ENCODE assay signal across 29 cellular contexts in genomic region chr1:91075233-91076135, GRCh38. TPM values are rescaled to one million over a fixed set of nuclear protein-coding genes. Genes with fewer than 3 reads are reported as not detected.
DNase-seq lines count a peak whose midpoint lies in the region; ATAC-seq, FAIRE-seq and TF ChIP-seq lines count a peak whose summit lies in the region.
"Had no signal": no experiment of that assay in that cellular context is flagged by ENCODE, and none has a peak within 500 bp of the region (broad histone marks: within the 10 kb centered on the region; RNA-seq: fewer than 3 reads in every experiment).

No MANE protein-coding gene starts in this region.

- no peak overlapping the region for H4K91ac ChIP-seq in H1 (replicated peaks; ENCODE audit: insufficient read length, low read length)

- 82% methylated on average over 11 of the region's 11 CpGs; no CpG with 5 or more reads in 1 of the 2 experiments for WGBS in H1 (ENCODE audit: extremely low coverage in 1 of 2, insufficient coverage in 1 of 2, insufficient read length in 1 of 2, insufficient replicate concordance in 2 of 2, low coverage in 1 of 2, low lambda C conversion rate in 2 of 2, missing lambda C conversion rate in 1 of 2), 2 experiments
- WGBS in thyroid gland, 2 donors, result 79% methylated on average over 11 of the region's 11 CpGs

- H2BK120ac ChIP-seq in H1 (replicated peaks; ENCODE audit: low read depth, low read length), result no peak overlapping the region

- H3K9ac ChIP-seq in BLaER1 (no peak overlapping the region), H1 (replicated peaks in 1 of 4; ENCODE audit: extremely low read depth in 1 of 4, low read depth in 3 of 4, low read length in 3 of 4) (no peak overlapping the region)

- TF ChIP-seq CTCF in OCI-LY7 (conservative IDR thresholded peaks at IDR 0.05; ENCODE audit: low read length) (no peak), H1 (IDR thresholded peaks at IDR 0.05; ENCODE audit: control extremely low read depth in 1 of 3, insufficient read depth in 1 of 3, low read depth in 1 of 3, low read length in 3 of 3) (no peak), thyroid gland (IDR thresholded peaks at IDR 0.05) (no peak)

- DNase-seq in HCEC 1CT, result peak; percentile 54
- DNase-seq in OCI-LY7 (ENCODE audit: low spot score), result no peak
- no peak for DNase-seq in H1 (ENCODE audit: low read depth in 1 of 2, low spot score in 2 of 2)
- DNase-seq in thyroid gland, result no peak
- no peak for DNase-seq in stimulated activated CD4-positive, alpha-beta T cell treated with anti-CD3 and anti-CD28 coated beads, Interleukin-2, amount 100 ng/mL, for 24 hours
- DNase-seq in stimulated activated CD4-positive, alpha-beta T cell treated with anti-CD3 and anti-CD28 coated beads, Interleukin-4, amount 100 ng/mL, for 4 hours, result no peak
- DNase-seq: activated CD4-positive, alpha-beta T cell treated with anti-CD3 and anti-CD28 coated beads, Interleukin-2, amount 10 ng/mL, durations not matched to agents 24 days and 14 days; activated CD8-positive, alpha-beta memory T cell treated with anti-CD3 and anti-CD28 coated beads, Interleukin-2, amount 10 ng/mL, durations not matched to agents 7 days and 5 days; activated naive CD4-positive, alpha-beta T cell treated with Interleukin-2 at 50 U/mL for 16 hours; activated T-cell treated with anti-CD3 and anti-CD28 coated beads, Interleukin-2, amount 50 U/mL, for 72 hours; adrenal gland; brain microvascular endothelial cell; C1 segment of cervical spinal cord; DND-41; effector memory CD4-positive, alpha-beta T cell; foreskin melanocyte; left colon; mesendoderm; NCI-H1417; NCI-H446; psoas muscle; stimulated activated CD4-positive, alpha-beta T cell treated with anti-CD3 and anti-CD28 coated beads, Interleukin-1b, Interleukin-23, amount 100 ng/mL, for 48 hours; T-helper 17 cell had no signal

- H4K5ac ChIP-seq in H1 (ENCODE audit: insufficient read length, low read depth, low read length), result no peak overlapping the region

- no peak overlapping the region for H2BK15ac ChIP-seq in H1 (ENCODE audit: low read length)

- no peaks in the 10 kb centered on the region for H3K79me1 ChIP-seq in H1 (ENCODE audit: low read depth, low read length)

- no peak for TF ChIP-seq EP300 in H1 (IDR thresholded peaks at IDR 0.05; ENCODE audit: borderline replicate concordance in 1 of 2, low read depth in 2 of 2, low read length in 2 of 2)

- H3K4me1 ChIP-seq in BLaER1 (peaks cover 15% of the 10 kb centered on the region), OCI-LY7 (ENCODE audit: insufficient read depth, low read length, poor library complexity, severe bottlenecking) (no peaks in the 10 kb centered on the region), H1 (replicated peaks in 1 of 4; ENCODE audit: control insufficient read depth in 3 of 4, insufficient read depth in 4 of 4, low read length in 3 of 4) (peaks cover 0 to 2% (median under 1%) of the 10 kb centered on the region in 4 experiments; a peak in 1 of 7 replicates), thyroid gland (peaks cover 0 to 6% of the 10 kb centered on the region in 2 donors)
- H3K4me1 ChIP-seq: adrenal gland, psoas muscle, SJSA1 had no signal

- TF ChIP-seq POLR2A in H1 (IDR thresholded peaks at IDR 0.05; ENCODE audit: control extremely low read depth in 1 of 2, low read depth in 2 of 2, low read length in 2 of 2) (no peak), thyroid gland (IDR thresholded peaks at IDR 0.05) (no peak)

- H3K23me2 ChIP-seq in H1 (ENCODE audit: low read depth, low read length), result no peaks in the 10 kb centered on the region; the same call in 1 of the 2 replicates

- H3K79me2 ChIP-seq in OCI-LY7 (ENCODE audit: insufficient read depth, low read depth, low read length) (no peaks in the 10 kb centered on the region), H1 (ENCODE audit: control insufficient read depth in 1 of 2, insufficient read depth in 2 of 2, low read length in 2 of 2) (no peaks in the 10 kb centered on the region)

- POLR2A ChIA-PET in OCI-LY7 (lab: Charles Lee) (interaction anchor here (0.6 to 1.5 kb wide), 3 partner anchors 15 to 776 kb away, joined by 4 to 5 read pairs (median 4); no protein-coding TSS in a partner anchor), H1 (lab: Charles Lee; ENCODE audit: partially characterized antibody) (interaction anchor here (0.5 to 0.6 kb wide), 2 partner anchors 54 to 73 kb away, joined by 3 read pairs; partner anchors contain the start of gene ZNF644)

- no peak overlapping the region for H3K4ac ChIP-seq in H1 (replicated peaks; ENCODE audit: insufficient read length, low read depth, low read length)

- no peak overlapping the region for H3K56ac ChIP-seq in H1 (replicated peaks; ENCODE audit: insufficient read length, low read depth, low read length)

- ATAC-seq in HG03139 (IDR thresholded peaks at IDR 0.05; ENCODE audit: unreplicated experiment), result no peak
- ATAC-seq: activated CD8-positive, alpha-beta memory T cell treated with anti-CD3 and anti-CD28 coated beads, Interleukin-2, amount 10 ng/mL, durations not matched to agents 7 days and 5 days; activated T-cell treated with anti-CD3 and anti-CD28 coated beads, Interleukin-2, amount 50 U/mL, for 72 hours; left colon; psoas muscle; T-helper 17 cell had no signal

- no peak overlapping the region for H3K14ac ChIP-seq in H1 (ENCODE audit: insufficient read length)

- H4K8ac ChIP-seq in H1 (ENCODE audit: extremely low read depth, insufficient read depth, low read length), result no peak overlapping the region

- no peak overlapping the region for H2BK12ac ChIP-seq in H1 (ENCODE audit: low read depth, low read length)

- TF ChIP-seq RAD21 in H1 (IDR thresholded peaks at IDR 0.05 in 1 of 2, conservative IDR thresholded peaks at IDR 0.05 in 1 of 2; ENCODE audit: low read depth in 2 of 2, low read length in 2 of 2), result no peak

- intact Hi-C loops in OCI-LY7 (cut with micrococcal nuclease; ENCODE audit: unreplicated experiment), result no loop called here
- intact Hi-C loops in thyroid gland (cut with DNase I), result no loop called here

- H3K9me3 ChIP-seq in BLaER1 (no peaks in the 10 kb centered on the region), OCI-LY7 (ENCODE audit: low read length) (no peaks in the 10 kb centered on the region), H1 (ENCODE audit: insufficient read depth in 2 of 2, low read depth in 1 of 2, low read length in 1 of 2) (no peaks in the 10 kb centered on the region), thyroid gland (no peaks in the 10 kb centered on the region)
- H3K9me3 ChIP-seq: adrenal gland, psoas muscle, SJSA1 had no signal

- no peak overlapping the region for H2AK5ac ChIP-seq in H1 (ENCODE audit: low read depth, low read length)

- H3K27ac ChIP-seq in BLaER1 (peak overlapping the region; percentile 53), OCI-LY7 (ENCODE audit: low read depth, low read length, poor library complexity, severe bottlenecking) (no peak overlapping the region), H1 (ENCODE audit: low read depth, low read length) (no peak overlapping the region), thyroid gland (no peak overlapping the region)
- H3K27ac ChIP-seq: adrenal gland, brain microvascular endothelial cell, psoas muscle, SJSA1, skin epidermis had no signal

- H3K18ac ChIP-seq in H1 (ENCODE audit: extremely low read depth, low read length), result no peak overlapping the region

- 0 out of 2 replicates have a peak overlapping the region, but pooled peaks have one; percentile 6 for H2AFZ ChIP-seq in OCI-LY7 (ENCODE audit: low read length)
- H2AFZ ChIP-seq in H1 (ENCODE audit: low read length), result 0 out of 2 replicates have a peak overlapping the region, but pooled peaks have one; percentile 47

- no peak for FAIRE-seq in H1 (lab: Jason Lieb, UNC)
- FAIRE-seq: colon, GM19239 had no signal

- H3K36me3 ChIP-seq in BLaER1, result no peaks in the 10 kb centered on the region
- no peaks in the 10 kb centered on the region for H3K36me3 ChIP-seq in OCI-LY7 (ENCODE audit: insufficient read depth, low read length)
- no peaks in the 10 kb centered on the region for H3K36me3 ChIP-seq in H1 (ENCODE audit: control insufficient read depth in 2 of 4, insufficient read depth in 4 of 4, low read length in 3 of 4)
- no peaks in the 10 kb centered on the region for H3K36me3 ChIP-seq in thyroid gland
- H3K36me3 ChIP-seq: adrenal gland, brain microvascular endothelial cell, SJSA1 had no signal

- no peak overlapping the region for H3K23ac ChIP-seq in H1 (ENCODE audit: insufficient read length)

- H2BK5ac ChIP-seq in H1 (ENCODE audit: low read depth, low read length), result no peak overlapping the region

- CTCF ChIA-PET in OCI-LY7 (lab: Charles Lee; ENCODE audit: unreplicated experiment) (no interaction called here), H1 (lab: Charles Lee; ENCODE audit: partially characterized antibody) (interaction anchor here (0.8 to 1.3 kb wide), 2 partner anchors 66 to 352 kb away, joined by 3 to 5 read pairs; no protein-coding TSS in a partner anchor)

- no peak overlapping the region for H2BK20ac ChIP-seq in H1 (ENCODE audit: low read length)

- no peaks in the 10 kb centered on the region for H4K20me1 ChIP-seq in BLaER1
- H4K20me1 ChIP-seq in OCI-LY7 (ENCODE audit: insufficient read depth, low read length), result no peaks in the 10 kb centered on the region
- H4K20me1 ChIP-seq in H1 (replicated peaks in 1 of 2; ENCODE audit: control insufficient read depth in 1 of 2, insufficient read depth in 2 of 2, low read length in 2 of 2), result no peaks in the 10 kb centered on the region

- H3K4me3 ChIP-seq in BLaER1 (no peak overlapping the region), OCI-LY7 (ENCODE audit: low read depth, low read length, poor library complexity, severe bottlenecking) (no peak overlapping the region), H1 (ENCODE audit: extremely low read depth in 1 of 4, insufficient read depth in 2 of 4, low read depth in 3 of 4, low read length in 4 of 4) (no peak overlapping the region), thyroid gland (replicated peaks in 1 of 3) (no peak overlapping the region)
- H3K4me3 ChIP-seq: adrenal gland, psoas muscle, SJSA1, skin epidermis had no signal

- H3K27me3 ChIP-seq in BLaER1, result no peaks in the 10 kb centered on the region
- H3K27me3 ChIP-seq in H1 (replicated peaks in 1 of 4; ENCODE audit: control insufficient read depth in 3 of 4, extremely low read depth in 1 of 4, insufficient read depth in 3 of 4, low read length in 3 of 4), result no peaks in the 10 kb centered on the region
- no peaks in the 10 kb centered on the region for H3K27me3 ChIP-seq in thyroid gland
- H3K27me3 ChIP-seq: adrenal gland, brain microvascular endothelial cell, SJSA1 had no signal

- no TSS peak for BruUV-seq in OCI-LY7 (replicated peaks; lab: Mats Ljungman, UMichigan)

- H3K9me2 ChIP-seq in OCI-LY7 (ENCODE audit: insufficient read depth, low read length), result no peaks in the 10 kb centered on the region

- H3K4me2 ChIP-seq in BLaER1, result peak overlapping the region; percentile 59
- no peak overlapping the region for H3K4me2 ChIP-seq in OCI-LY7 (ENCODE audit: low read length)
- H3K4me2 ChIP-seq in H1 (ENCODE audit: insufficient read depth in 1 of 2, low read depth in 2 of 2, low read length in 2 of 2), result no peak overlapping the region

RNA-seq across cellular contexts. Expression of gene ZNF644, which starts 53.6 kb away (rescaled TPM):
- 56.6 and 58.0 TPM in 2 replicates for total RNA-seq in OCI-LY7 (2014; rRNA removed; shearing (Covaris generic))
- total RNA-seq in OCI-LY7 (2022) (65.1 and 71.1 TPM in 2 replicates), thyroid gland (100 to 1,000 TPM in 1 of 4 donors, 10 to 100 TPM in 3; 70.2 to 105 (median 82.4) TPM)
- total RNA-seq in H1 (2021; fragmentation: NEBNext Ultra II Directional; extraction: Animal tissue kit (Norgen Biotek cat#: 25700)), result 85.2 and 93.5 TPM in 2 replicates
- polyA plus RNA-seq in H1 (2011; rRNA removed), result 8.5 and 14.5 TPM in 2 replicates
- polyA plus RNA-seq in H1 (2011; cell fraction: cytosol; rRNA removed), result 19.8 TPM
- polyA plus RNA-seq in H1 (2011; cell fraction: nucleus; rRNA removed), result 14.2 TPM
- 23.9 to 38.1 TPM (median 28.5 TPM) in 4 replicates for polyA plus RNA-seq in H1 (2012, experiment 1 of 2)
- polyA plus RNA-seq in H1 (2012, experiment 2 of 2), result 3.3 TPM
- 39.9 TPM for polyA plus RNA-seq in H1 (2013, experiment 1 of 2)
- 38.0 TPM for polyA plus RNA-seq in H1 (2013, experiment 2 of 2)
- polyA minus RNA-seq in H1 (2011; rRNA and poly(A)+ RNA removed), result 90.2 and 121 TPM in 2 replicates
- polyA minus RNA-seq in H1 (2011; cell fraction: cytosol; rRNA and poly(A)+ RNA removed), result 61.3 TPM
- 230 TPM for polyA minus RNA-seq in H1 (2011; cell fraction: nucleus; rRNA and poly(A)+ RNA removed)
